8 cellular contexts compared by ENCODE assay signal in genomic region chr12:54126696-54127537, GRCh38.
DNase-seq lines count a peak whose midpoint lies in the region; ATAC-seq and TF ChIP-seq lines count a peak whose summit lies in the region.

No MANE protein-coding gene starts in this region.

- peak overlapping the region; percentile 19 for H3K4me3 Mint-ChIP-seq in activated naive CD4-positive, alpha-beta T cell treated with anti-CD3 and anti-CD28 coated beads for 36 hours

- peaks cover 58% of the 10 kb centered on the region for H3K27me3 Mint-ChIP-seq in activated naive CD4-positive, alpha-beta T cell treated with anti-CD3 and anti-CD28 coated beads for 36 hours (ENCODE audit: low read depth)

- H3K36me3 ChIP-seq in effector memory CD4-positive, alpha-beta T cell (ENCODE audit: control insufficient read depth, insufficient read depth, low read length), result no peaks in the 10 kb centered on the region
- H3K36me3 ChIP-seq in mesenchymal stem cell (ENCODE audit: control insufficient read depth in 1 of 2, insufficient read depth in 2 of 2, low read depth in 1 of 2, low read length in 2 of 2), result peaks cover 0 to 11% of the 10 kb centered on the region in 2 experiments
- no peaks in the 10 kb centered on the region for H3K36me3 ChIP-seq in upper lobe of right lung

- intact Hi-C loops in activated naive CD4-positive, alpha-beta T cell treated with anti-CD3 and anti-CD28 coated beads for 36 hours (cut with micrococcal nuclease), result no loop called here
- intact Hi-C loops in upper lobe of right lung (cut with DNase I), result no loop called here

- no peak overlapping the region for H2BK12ac ChIP-seq in mesenchymal stem cell (ENCODE audit: low read length in 2 of 2)

- 6% methylated on average over 20 of the region's 31 CpGs for whole genome bisulfite sequencing in mesenchymal stem cell

- H3K36me3 Mint-ChIP-seq in activated naive CD4-positive, alpha-beta T cell treated with anti-CD3 and anti-CD28 coated beads for 36 hours (ENCODE audit: low read depth), result no peaks in the 10 kb centered on the region

- no peak overlapping the region for H3K23ac ChIP-seq in mesenchymal stem cell (ENCODE audit: low read length in 2 of 2)

- no peaks in the 10 kb centered on the region for H3K9me3 ChIP-seq in effector memory CD4-positive, alpha-beta T cell (ENCODE audit: control insufficient read depth, low read length)
- H3K9me3 ChIP-seq in mesenchymal stem cell (ENCODE audit: control insufficient read depth, low read length) (no peaks in the 10 kb centered on the region), upper lobe of right lung (no peaks in the 10 kb centered on the region)

- H3K14ac ChIP-seq in mesenchymal stem cell (ENCODE audit: low read length in 2 of 2), result no peak overlapping the region

- H4K91ac ChIP-seq in mesenchymal stem cell (ENCODE audit: low read length), result no peak overlapping the region

- ATAC-seq in upper lobe of right lung (peak; percentile 83), GM18858 (IDR thresholded peaks at IDR 0.05; ENCODE audit: unreplicated experiment) (no peak), GM21423 (IDR thresholded peaks at IDR 0.05; ENCODE audit: unreplicated experiment) (no peak)

- H3K4me1 ChIP-seq in effector memory CD4-positive, alpha-beta T cell (ENCODE audit: control insufficient read depth, insufficient read depth, low read length, poor library complexity, severe bottlenecking), result peaks cover 10% of the 10 kb centered on the region
- H3K4me1 ChIP-seq in mesenchymal stem cell (ENCODE audit: control insufficient read depth, insufficient read depth, low read depth, low read length), result peaks cover 15% of the 10 kb centered on the region
- H3K4me1 ChIP-seq in upper lobe of right lung, result peaks cover 12% of the 10 kb centered on the region

- no peak overlapping the region for H2BK5ac ChIP-seq in mesenchymal stem cell (ENCODE audit: low read depth, low read length, poor library complexity, severe bottlenecking)

- no peak overlapping the region for H3K27ac ChIP-seq in effector memory CD4-positive, alpha-beta T cell (ENCODE audit: insufficient read depth, low read length, poor library complexity, severe bottlenecking)
- H3K27ac ChIP-seq in mesenchymal stem cell (ENCODE audit: low read length, poor library complexity, severe bottlenecking) (no peak overlapping the region), upper lobe of right lung (peak overlapping the region; percentile 42)

- H3K9me3 Mint-ChIP-seq in activated naive CD4-positive, alpha-beta T cell treated with anti-CD3 and anti-CD28 coated beads for 36 hours, result no peaks in the 10 kb centered on the region

- peak overlapping the region; percentile 24 for H3K4me3 ChIP-seq in effector memory CD4-positive, alpha-beta T cell (ENCODE audit: insufficient read depth, low read depth, low read length, poor library complexity, severe bottlenecking)
- H3K4me3 ChIP-seq in mesenchymal stem cell (ENCODE audit: insufficient read depth in 1 of 2, low read depth in 1 of 2, low read length in 2 of 2), result peak overlapping the region; percentile 55 to 93
- peak overlapping the region; percentile 60 for H3K4me3 ChIP-seq in upper lobe of right lung

- no peak overlapping the region for H2AK5ac ChIP-seq in mesenchymal stem cell (ENCODE audit: low read length, severe bottlenecking)

- no peak overlapping the region for H3K4ac ChIP-seq in mesenchymal stem cell (ENCODE audit: low read depth in 1 of 2, low read length in 2 of 2)

- H2BK120ac ChIP-seq in mesenchymal stem cell (ENCODE audit: low read depth, low read length), result no peak overlapping the region

- H3K18ac ChIP-seq in mesenchymal stem cell (ENCODE audit: low read depth in 1 of 2, low read length in 2 of 2), result no peak overlapping the region

- no peak overlapping the region for H2BK15ac ChIP-seq in mesenchymal stem cell (ENCODE audit: low read depth, poor library complexity, severe bottlenecking)

- DNase-seq in activated naive CD4-positive, alpha-beta T cell treated with anti-CD3 and anti-CD28 coated beads for 36 hours, result peak; percentile 47
- DNase-seq in activated naive CD4-positive, alpha-beta T cell treated with anti-CD3 and anti-CD28 coated beads, Interleukin-2, amount 50 U/mL, for 16 hours, result no peak
- no peak for DNase-seq in effector memory CD4-positive, alpha-beta T cell
- DNase-seq in mesenchymal stem cell, result no peak
- DNase-seq in upper lobe of right lung, result no peak
- no peak for DNase-seq in activated gamma-delta T cell treated with Interleukin-2 at 50 U/mL for 16 hours

- H2AFZ ChIP-seq in mesenchymal stem cell (ENCODE audit: low read depth, low read length), result no peak overlapping the region

- no peaks in the 10 kb centered on the region for H3K79me1 ChIP-seq in mesenchymal stem cell (replicated peaks; ENCODE audit: low read length, poor library complexity, severe bottlenecking)

- H3K4me2 ChIP-seq in mesenchymal stem cell (ENCODE audit: low read length, poor library complexity, severe bottlenecking), result peak overlapping the region; percentile 88

- CTCF ChIA-PET in activated naive CD4-positive, alpha-beta T cell treated with anti-CD3 and anti-CD28 coated beads for 36 hours (lab: Charles Lee), result no interaction called here

- peak overlapping the region; percentile 89 for H3K9ac ChIP-seq in mesenchymal stem cell (ENCODE audit: low read length)

- H3K27ac Mint-ChIP-seq in activated naive CD4-positive, alpha-beta T cell treated with anti-CD3 and anti-CD28 coated beads for 36 hours, result no peak overlapping the region

- peaks cover 11% of the 10 kb centered on the region for H3K4me1 Mint-ChIP-seq in activated naive CD4-positive, alpha-beta T cell treated with anti-CD3 and anti-CD28 coated beads for 36 hours (ENCODE audit: low read depth)

- H4K8ac ChIP-seq in mesenchymal stem cell (ENCODE audit: low read length), result no peak overlapping the region

- TF ChIP-seq CTCF in upper lobe of right lung (IDR thresholded peaks at IDR 0.05), result no peak

- H3K27me3 ChIP-seq in effector memory CD4-positive, alpha-beta T cell (replicated peaks; ENCODE audit: control insufficient read depth, insufficient read depth, low read length, poor library complexity, severe bottlenecking), result peaks cover 32% of the 10 kb centered on the region
- H3K27me3 ChIP-seq in mesenchymal stem cell (ENCODE audit: control insufficient read depth in 1 of 2, insufficient read depth in 1 of 2, low read length in 2 of 2) (peaks cover 0 to 72% of the 10 kb centered on the region in 2 experiments), upper lobe of right lung (peaks cover 40% of the 10 kb centered on the region)

Comparison
In these comparisons a context has a peak if more than half of its experiments do, and no peak if none do; other contexts are left out.
1. H3K4me3 ChIP-seq: peak in every context shown above with its lines; median percentile 74 in mesenchymal stem cell; 60 in upper lobe of right lung; 24 in effector memory CD4-positive, alpha-beta T cell.